29 cellular contexts compared by ENCODE assay signal in the genomic region with DNA sequence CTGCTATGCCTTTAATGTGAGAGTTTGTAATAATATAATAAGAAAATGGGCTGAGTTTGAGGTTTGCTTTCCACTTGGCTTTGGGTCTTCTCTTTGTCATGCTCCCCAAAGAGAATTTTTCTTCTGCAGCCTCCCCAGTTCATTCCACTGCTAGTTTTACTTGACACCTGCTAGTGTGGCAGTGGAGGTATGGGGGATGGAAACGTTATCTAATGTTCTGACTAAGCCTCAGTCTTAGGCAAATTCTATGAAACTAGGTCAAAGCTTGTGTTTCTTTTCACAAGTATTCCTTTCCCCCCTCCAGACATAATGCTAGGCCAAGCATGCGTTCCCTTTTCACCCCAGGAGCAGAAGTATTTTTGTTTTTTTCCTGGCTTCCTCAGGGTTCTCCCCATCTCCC.
"Had no signal": no experiment of that assay in that cellular context is flagged by ENCODE, and none has a peak within 500 bp of the region (broad histone marks: within the 10 kb centered on the region; RNA-seq: fewer than 3 reads in every experiment).

No MANE protein-coding gene starts in this region.

- H3K4me3 Mint-ChIP-seq: immature natural killer cell; naive thymus-derived CD8-positive, alpha-beta T cell; nephron; neural crest cell; stimulated activated effector memory CD8-positive, alpha-beta T cell treated with anti-CD3 and anti-CD28 coated beads, Interleukin-12 subunit alpha, Interleukin-12 subunit beta, amount 100 ng/mL, for 72 hours; stimulated activated naive CD8-positive, alpha-beta T cell treated with anti-CD3 and anti-CD28 coated beads, Interleukin-15, Interleukin-2, amounts not matched to agents 100 ng/mL and 50 ng/mL, for 24 hours had no signal

- H3K36me3 Mint-ChIP-seq: immature natural killer cell; naive thymus-derived CD8-positive, alpha-beta T cell; stimulated activated effector memory CD8-positive, alpha-beta T cell treated with anti-CD3 and anti-CD28 coated beads, Interleukin-12 subunit alpha, Interleukin-12 subunit beta, amount 100 ng/mL, for 72 hours had no signal

- H3K27me3 Mint-ChIP-seq: naive thymus-derived CD8-positive, alpha-beta T cell; stimulated activated naive CD8-positive, alpha-beta T cell treated with anti-CD3 and anti-CD28 coated beads, Interleukin-15, Interleukin-2, amounts not matched to agents 100 ng/mL and 50 ng/mL, for 24 hours had no signal

- H3K27me3 ChIP-seq: left lung, spleen, suprapubic skin, tibial nerve, upper lobe of left lung, vagina had no signal

- H3K36me3 ChIP-seq: left lung, lower lobe of right lung, pancreas, prostate gland, spleen, suprapubic skin, thoracic aorta, tibial nerve, upper lobe of left lung, vagina had no signal

- H3K27ac ChIP-seq: left lung, lower lobe of right lung, pancreas, prostate gland, skin epidermis, spleen, suprapubic skin, tibial nerve, upper lobe of left lung, vagina had no signal

- H3K4me3 ChIP-seq: left lung, lower lobe of right lung, pancreas, prostate gland, skin epidermis, spleen, suprapubic skin, thoracic aorta, tibial nerve, upper lobe of left lung, vagina had no signal

- DNase-seq: hypothalamus; immature natural killer cell; kidney; left colon; left lung; lower lobe of right lung; mammary epithelial cell; mesenchymal stem cell; naive thymus-derived CD8-positive, alpha-beta T cell; nucleus accumbens; pancreas; posterior cingulate gyrus; retina; right cardiac atrium; spleen; stimulated activated CD4-positive, alpha-beta T cell treated with anti-CD3 and anti-CD28 coated beads, Interleukin-4, amount 100 ng/mL, for 24 hours; stimulated activated naive CD4-positive, alpha-beta T cell; upper lobe of left lung had no signal

- H3K9me3 ChIP-seq: left lung, lower lobe of right lung, pancreas, prostate gland, spleen, suprapubic skin, thoracic aorta, tibial nerve, upper lobe of left lung, vagina had no signal

- H3K9me3 Mint-ChIP-seq: immature natural killer cell; naive thymus-derived CD8-positive, alpha-beta T cell; nephron; stimulated activated effector memory CD8-positive, alpha-beta T cell treated with anti-CD3 and anti-CD28 coated beads, Interleukin-12 subunit alpha, Interleukin-12 subunit beta, amount 100 ng/mL, for 72 hours; stimulated activated naive CD8-positive, alpha-beta T cell treated with anti-CD3 and anti-CD28 coated beads, Interleukin-15, Interleukin-2, amounts not matched to agents 100 ng/mL and 50 ng/mL, for 24 hours had no signal

- H3K27ac Mint-ChIP-seq: immature natural killer cell; naive thymus-derived CD8-positive, alpha-beta T cell; nephron; stimulated activated effector memory CD8-positive, alpha-beta T cell treated with anti-CD3 and anti-CD28 coated beads, Interleukin-12 subunit alpha, Interleukin-12 subunit beta, amount 100 ng/mL, for 72 hours; stimulated activated naive CD8-positive, alpha-beta T cell treated with anti-CD3 and anti-CD28 coated beads, Interleukin-15, Interleukin-2, amounts not matched to agents 100 ng/mL and 50 ng/mL, for 24 hours had no signal

- ATAC-seq: left colon; left lung; lower lobe of right lung; naive thymus-derived CD8-positive, alpha-beta T cell; pancreas; right cardiac atrium; sciatic nerve; stimulated activated effector memory CD8-positive, alpha-beta T cell treated with anti-CD3 and anti-CD28 coated beads, Interleukin-12 subunit alpha, Interleukin-12 subunit beta, amount 100 ng/mL, for 72 hours had no signal

- H3K4me1 ChIP-seq: left lung, lower lobe of right lung, prostate gland, spleen, suprapubic skin, tibial nerve, upper lobe of left lung, vagina had no signal

- H3K4me1 Mint-ChIP-seq: nephron had no signal
